1 cellular context compared by ENCODE assay signal in the genomic region with DNA sequence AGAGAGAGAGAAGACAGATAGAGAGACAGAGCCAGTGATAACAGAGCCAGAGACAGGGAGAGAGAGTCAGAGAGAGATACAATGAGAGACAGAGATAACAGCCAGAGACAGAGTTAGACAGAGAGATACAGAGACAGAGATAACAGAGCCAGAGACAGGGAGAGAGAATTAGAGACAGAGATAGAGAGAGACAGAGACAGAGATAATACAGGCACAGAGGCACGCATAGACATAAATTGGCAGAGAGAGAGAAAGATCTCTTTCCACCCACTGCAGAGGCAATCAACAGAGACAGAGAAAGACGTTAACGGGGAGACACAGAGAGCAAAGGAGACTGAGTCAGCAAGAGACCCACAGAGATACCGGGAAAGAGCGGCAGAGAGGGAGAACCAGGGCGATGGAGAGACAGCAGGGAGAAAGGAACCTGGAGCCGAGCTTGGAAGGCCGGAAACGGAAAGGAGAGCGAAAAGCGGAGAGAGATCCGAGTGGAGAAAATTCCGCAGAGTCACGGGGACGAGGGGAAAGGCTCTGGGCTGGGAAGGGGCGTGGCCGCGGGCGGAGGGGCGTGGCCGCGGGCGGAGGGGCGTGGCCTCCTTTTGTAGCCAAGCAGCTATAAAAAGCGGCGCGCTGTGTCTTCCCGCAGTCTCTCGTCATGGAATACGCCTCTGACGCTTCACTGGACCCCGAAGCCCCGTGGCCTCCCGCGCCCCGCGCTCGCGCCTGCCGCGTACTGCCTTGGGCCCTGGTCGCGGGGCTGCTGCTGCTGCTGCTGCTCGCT.
TF ChIP-seq lines count a peak whose summit lies in the region.

A gene with protein sequence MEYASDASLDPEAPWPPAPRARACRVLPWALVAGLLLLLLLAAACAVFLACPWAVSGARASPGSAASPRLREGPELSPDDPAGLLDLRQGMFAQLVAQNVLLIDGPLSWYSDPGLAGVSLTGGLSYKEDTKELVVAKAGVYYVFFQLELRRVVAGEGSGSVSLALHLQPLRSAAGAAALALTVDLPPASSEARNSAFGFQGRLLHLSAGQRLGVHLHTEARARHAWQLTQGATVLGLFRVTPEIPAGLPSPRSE (plus strand): TSS at position 642 of the 778 bp plus-strand sequence. CDS start 11 bp downstream, at position 653.

TF ChIP-seq in K562, 482 proteins besides CTCF, POLR2A, EP300 and RAD21 (continued from another document and continues in another):
- TF ChIP-seq CHD7 (IDR thresholded peaks at IDR 0.05; ENCODE audit: low read depth, low read length): no peak
- no peak for TF ChIP-seq POLR3A (IDR thresholded peaks at IDR 0.05; ENCODE audit: borderline replicate concordance, extremely low read depth, insufficient read depth, insufficient read length)
- no peak for TF ChIP-seq RHOXF2B (CRISPR knock-in tag; conservative IDR thresholded peaks at IDR 0.05)
- TF ChIP-seq CBX1 (IDR thresholded peaks at IDR 0.05; ENCODE audit: low read depth): peak; percentile 89; the same call in 1 of the 2 replicates
- no peak for TF ChIP-seq MCM3 (IDR thresholded peaks at IDR 0.05)
- no peak for TF ChIP-seq SMAD2 (IDR thresholded peaks at IDR 0.05; ENCODE audit: low read depth, low read length)
- TF ChIP-seq ATF7 (IDR thresholded peaks at IDR 0.05): peak; percentile 71
- TF ChIP-seq FOXM1 (IDR thresholded peaks at IDR 0.05; ENCODE audit: low read depth): no peak
- no peak for TF ChIP-seq FOXM1 (CRISPR knock-in tag; IDR thresholded peaks at IDR 0.05; ENCODE audit: low read depth)
- TF ChIP-seq ETV1 (tag; conservative IDR thresholded peaks at IDR 0.05; ENCODE audit: low read depth): peak; percentile 92
- TF ChIP-seq RBM39 (optimal IDR thresholded peaks at IDR 0.05; ENCODE audit: low read depth, low read length): no peak
- TF ChIP-seq, protein P1, sequence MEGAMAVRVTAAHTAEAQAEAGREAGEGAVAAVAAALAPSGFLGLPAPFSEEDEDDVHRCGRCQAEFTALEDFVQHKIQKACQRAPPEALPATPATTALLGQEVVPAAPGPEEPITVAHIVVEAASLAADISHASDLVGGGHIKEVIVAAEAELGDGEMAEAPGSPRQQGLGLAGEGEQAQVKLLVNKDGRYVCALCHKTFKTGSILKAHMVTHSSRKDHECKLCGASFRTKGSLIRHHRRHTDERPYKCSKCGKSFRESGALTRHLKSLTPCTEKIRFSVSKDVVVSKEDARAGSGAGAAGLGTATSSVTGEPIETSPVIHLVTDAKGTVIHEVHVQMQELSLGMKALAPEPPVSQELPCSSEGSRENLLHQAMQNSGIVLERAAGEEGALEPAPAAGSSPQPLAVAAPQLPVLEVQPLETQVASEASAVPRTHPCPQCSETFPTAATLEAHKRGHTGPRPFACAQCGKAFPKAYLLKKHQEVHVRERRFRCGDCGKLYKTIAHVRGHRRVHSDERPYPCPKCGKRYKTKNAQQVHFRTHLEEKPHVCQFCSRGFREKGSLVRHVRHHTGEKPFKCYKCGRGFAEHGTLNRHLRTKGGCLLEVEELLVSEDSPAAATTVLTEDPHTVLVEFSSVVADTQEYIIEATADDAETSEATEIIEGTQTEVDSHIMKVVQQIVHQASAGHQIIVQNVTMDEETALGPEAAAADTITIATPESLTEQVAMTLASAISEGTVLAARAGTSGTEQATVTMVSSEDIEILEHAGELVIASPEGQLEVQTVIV (CRISPR knock-in tag; IDR thresholded peaks at IDR 0.05; ENCODE audit: borderline replicate concordance): no peak
- TF ChIP-seq ZFP30 (CRISPR knock-in tag; IDR thresholded peaks at IDR 0.05; ENCODE audit: borderline replicate concordance): no peak
- TF ChIP-seq ZNF592 (IDR thresholded peaks at IDR 0.05): peak; percentile 81
- TF ChIP-seq ZBTB5 (IDR thresholded peaks at IDR 0.05): peak; percentile 61; the same call in 1 of the 2 replicates
- TF ChIP-seq HOXB6 (CRISPR knock-in tag; IDR thresholded peaks at IDR 0.05; ENCODE audit: borderline replicate concordance): no peak
- TF ChIP-seq HINFP (tag; conservative IDR thresholded peaks at IDR 0.05; ENCODE audit: low read depth): no peak
- no peak for TF ChIP-seq ZNF232 (CRISPR knock-in tag; IDR thresholded peaks at IDR 0.05)
- TF ChIP-seq NRF1 (conservative IDR thresholded peaks at IDR 0.05 in 1 of 2, IDR thresholded peaks at IDR 0.05 in 1 of 2): peak in 1 of 2 experiments; percentile 70
- peak in 2 of 3 experiments; percentile 42 to 75 for TF ChIP-seq YY1 (IDR thresholded peaks at IDR 0.05; ENCODE audit: borderline replicate concordance in 1 of 3, control insufficient read depth in 1 of 3, extremely low read depth in 1 of 3, insufficient read depth in 3 of 3, insufficient read length in 1 of 3, insufficient replicate concordance in 2 of 3, low read depth in 1 of 3, low read length in 2 of 3)
- TF ChIP-seq ELK3 (CRISPR knock-in tag; IDR thresholded peaks at IDR 0.05): no peak
- TF ChIP-seq ZNF668 (CRISPR knock-in tag; IDR thresholded peaks at IDR 0.05): no peak
- peak; percentile 59; the same call in 1 of the 2 replicates for TF ChIP-seq OTX1 (CRISPR knock-in tag; IDR thresholded peaks at IDR 0.05)
